ENCODE assay signal across 13 cellular contexts in genomic region chr11:109940816-109941215, GRCh38.
A peak's percentile ranks its signal among the peaks of the same experiment; 100 is the strongest.
DNase-seq lines count a peak whose midpoint lies in the region; TF ChIP-seq lines count a peak whose summit lies in the region.
"Had no signal": no experiment of that assay in that cellular context is flagged by ENCODE, and none has a peak within 500 bp of the region (broad histone marks: within the 10 kb centered on the region; RNA-seq: fewer than 3 reads in every experiment).

No MANE protein-coding gene starts in this region.

- WGBS in thyroid gland, 2 donors = 66 to 68% methylated on average over 8 of the region's 8 CpGs

- CTCF ChIA-PET in AG04450 (lab: Charles Lee) = interaction anchor here (0.6 to 4.5 kb wide), 11 partner anchors 50 to 1929 kb away, joined by 3 to 115 read pairs (median 3); partner anchors contain the start of gene FDX1

- H3K27me3 ChIP-seq in AG04450 (ENCODE audit: control insufficient read depth, insufficient read depth, low read length) = no peaks in the 10 kb centered on the region
- no peaks in the 10 kb centered on the region for H3K27me3 ChIP-seq in thyroid gland

- DNase-seq in AG04450 (ENCODE audit: low read depth, low spot score) = peak; percentile 76
- DNase-seq in HCEC 1CT = peak; percentile 97
- DNase-seq in SW480 (ENCODE audit: low spot score) = peak; percentile 2
- DNase-seq in fibroblast of mammary gland (ENCODE audit: low read depth) = peak; percentile 91
- DNase-seq in SHP77 treated with DMSO at 0.1 percent for 48 hours (lab: John Stamatoyannopoulos, UW) = no peak
- DNase-seq in stimulated activated naive CD4-positive, alpha-beta T cell treated with Interleukin-2 at 50 U/mL for 16 hours (lab: John Stamatoyannopoulos, UW) = no peak
- DNase-seq in thyroid gland = no peak
- no peak for DNase-seq in NCI-H146 (lab: John Stamatoyannopoulos, UW)
- DNase-seq: effector CD8-positive, alpha-beta T cell; GOT3; NCI-H526; retina had no signal

- POLR2A ChIA-PET in AG04450 (lab: Yijun Ruan, JAX) = interaction anchor here (0.6 to 0.8 kb wide), 3 partner anchors 86 to 492 kb away, joined by 4 to 12 read pairs (median 5); no protein-coding TSS in a partner anchor

- H3K9me3 ChIP-seq in AG04450 (ENCODE audit: control insufficient read depth, insufficient read depth, low read length) (no peaks in the 10 kb centered on the region), thyroid gland (no peaks in the 10 kb centered on the region)
- H3K9me3 ChIP-seq: thoracic aorta had no signal

- H3K4me1 ChIP-seq in thyroid gland = no peaks in the 10 kb centered on the region

- H3K36me3 ChIP-seq in thyroid gland = no peaks in the 10 kb centered on the region
- H3K36me3 ChIP-seq: thoracic aorta had no signal

- intact Hi-C loops in thyroid gland (cut with DNase I) = no loop called here

- TF ChIP-seq CTCF in AG04450 (IDR thresholded peaks at IDR 0.05; ENCODE audit: low read depth, low read length) (no peak), fibroblast of mammary gland (conservative IDR thresholded peaks at IDR 0.05; ENCODE audit: control insufficient read depth, insufficient read depth, low read depth, low read length) (no peak), thyroid gland (IDR thresholded peaks at IDR 0.05) (no peak)

- H3K4me3 ChIP-seq in AG04450 (ENCODE audit: low read depth, low read length) (no peak overlapping the region), fibroblast of mammary gland (ENCODE audit: control insufficient read depth, low read depth, low read length) (no peak overlapping the region), thyroid gland (replicated peaks in 1 of 3) (no peak overlapping the region)
- H3K4me3 ChIP-seq: thoracic aorta had no signal

- H3K27ac ChIP-seq in AG04450 (ENCODE audit: low read depth, low read length) (peak overlapping the region; percentile 25), thyroid gland (no peak overlapping the region)
- H3K27ac ChIP-seq: thoracic aorta had no signal

- TF ChIP-seq POLR2A in thyroid gland (IDR thresholded peaks at IDR 0.05) = no peak

Comparison
In these comparisons a context has a peak if more than half of its experiments do, and no peak if none do; other contexts are left out.
1. DNase-seq: peak in AG04450 (single experiment), HCEC 1CT (single experiment), SW480 (single experiment) and fibroblast of mammary gland (single experiment); none in SHP77 treated with DMSO at 0.1 percent for 48 hours (single experiment), stimulated activated naive CD4-positive, alpha-beta T cell treated with Interleukin-2 at 50 U/mL for 16 hours (single experiment), thyroid gland (0 of 2) and NCI-H146 (single experiment).